In genomic region chr10:113697595-113697994, GRCh38 we compare ENCODE assay signal across 7 cellular contexts. TPM values are rescaled to one million over a fixed set of nuclear protein-coding genes. Genes with fewer than 3 reads are reported as not detected.
"Had no signal": no experiment of that assay in that cellular context is flagged by ENCODE, and none has a peak within 500 bp of the region (broad histone marks: within the 10 kb centered on the region; RNA-seq: fewer than 3 reads in every experiment).

No MANE protein-coding gene starts in this region.

- ATAC-seq: GM23338, K562 had no signal

- H3K4me3 ChIP-seq: GM23338, K562 had no signal

- DNase-seq: H9, HCEC 1CT, IMR-90 had no signal

RNA-seq across cellular contexts. Expression of gene NRAP, which starts 33.8 kb away (rescaled TPM):
- total RNA-seq: GM23338, H1, H9, HT-29, IMR-90, K562 had no signal

RNA-seq across cellular contexts. Expression of gene PLEKHS1, which starts 53.9 kb away (rescaled TPM):
- total RNA-seq: GM23338, H1, H9, HT-29, IMR-90, K562 had no signal
